9 cellular contexts compared by ENCODE assay signal in genomic region chr9:126558051-126558665, GRCh38. TPM values are rescaled to one million over a fixed set of nuclear protein-coding genes. Genes with fewer than 3 reads are reported as not detected.
DNase-seq lines count a peak whose midpoint lies in the region; ATAC-seq lines count a peak whose summit lies in the region.
"Had no signal": no experiment of that assay in that cellular context is flagged by ENCODE, and none has a peak within 500 bp of the region (broad histone marks: within the 10 kb centered on the region; RNA-seq: fewer than 3 reads in every experiment).

No MANE protein-coding gene starts in this region.

- no peak for ATAC-seq in GM18873 (IDR thresholded peaks at IDR 0.05; ENCODE audit: low FRiP score, unreplicated experiment)

- DNase-seq in SIG-M5 treated with dmso at 0.1 percent for 504 hours (lab: John Stamatoyannopoulos, UW; ENCODE audit: unreplicated experiment) = peak; percentile 32
- DNase-seq in SIG-M5 (lab: John Stamatoyannopoulos, UW) = no peak
- peak; percentile 65 for DNase-seq in NCI-H2196 (lab: John Stamatoyannopoulos, UW; ENCODE audit: unreplicated experiment)
- DNase-seq in activated CD4-positive, alpha-beta T cell treated with anti-CD3 and anti-CD28 coated beads, Interleukin-2, amount 50 U/mL, for 1 hour = peak; percentile 66
- DNase-seq in dermis microvascular lymphatic vessel endothelial cell (ENCODE audit: low read depth in 2 of 2) = peak; percentile 6 to 50
- peak; percentile 35 to 63 for DNase-seq in lung microvascular endothelial cell (ENCODE audit: low read depth in 2 of 2)
- peak; percentile 28 to 38 for DNase-seq in stimulated activated CD8-positive, alpha-beta memory T cell treated with anti-CD3 and anti-CD28 coated beads, Interleukin-15, amount 100 ng/mL, for 48 hours (ENCODE audit: low read depth in 2 of 2)

RNA-seq across cellular contexts. Expression of gene LMX1B, which starts 55.6 kb away (rescaled TPM):
- total RNA-seq in dermis microvascular lymphatic vessel endothelial cell (under 0.01 and 0.13 TPM in 2 replicates), lung microvascular endothelial cell (not detected in 2 replicates)
- total RNA-seq: mononuclear cell had no signal
